In genomic region chr2:241733391-241734207, GRCh38 we compare ENCODE assay signal across 8 cellular contexts. TPM values are rescaled to one million over a fixed set of nuclear protein-coding genes. Genes with fewer than 3 reads are reported as not detected.
A peak's percentile ranks its signal among the peaks of the same experiment; 100 is the strongest.
DNase-seq lines count a peak whose midpoint lies in the region; TF ChIP-seq lines count a peak whose summit lies in the region.

No MANE protein-coding gene starts in this region.

- H3K27me3 ChIP-seq in SJCRH30 (no peaks in the 10 kb centered on the region), rectal smooth muscle tissue (ENCODE audit: control insufficient read depth, insufficient read depth, low read length) (no peaks in the 10 kb centered on the region)

- no peak overlapping the region for H3K9ac ChIP-seq in rectal smooth muscle tissue (ENCODE audit: low read length)

- H3K4me3 ChIP-seq in GM08714 (ENCODE audit: low read length) (peak overlapping the region; percentile 31; the same call in 1 of the 2 replicates), SJCRH30 (peak overlapping the region; percentile 93), fibroblast of the aortic adventitia (ENCODE audit: low read depth, low read length) (peak overlapping the region; percentile 64), rectal smooth muscle tissue (ENCODE audit: low read length) (peak overlapping the region; percentile 67)

- H3K36me3 ChIP-seq in SJCRH30, result no peaks in the 10 kb centered on the region
- H3K36me3 ChIP-seq in rectal smooth muscle tissue (ENCODE audit: control insufficient read depth, insufficient read depth, low read length), result no peaks in the 10 kb centered on the region

- no peaks in the 10 kb centered on the region for H3K4me1 ChIP-seq in SJCRH30
- H3K4me1 ChIP-seq in rectal smooth muscle tissue (ENCODE audit: control insufficient read depth, insufficient read depth, low read length), result no peaks in the 10 kb centered on the region

- H3K9me3 ChIP-seq in SJCRH30 (replicated peaks), result no peaks in the 10 kb centered on the region

- H3K27ac ChIP-seq in SJCRH30 (no peak overlapping the region), rectal smooth muscle tissue (ENCODE audit: low read depth, low read length) (no peak overlapping the region)

- no peak for TF ChIP-seq CTCF in fibroblast of the aortic adventitia (IDR thresholded peaks at IDR 0.05; ENCODE audit: insufficient read depth, low read length)

- no peak for DNase-seq in SJCRH30
- DNase-seq in fibroblast of the aortic adventitia (ENCODE audit: low read depth), result no peak
- no peak for DNase-seq in NOMO-1 (lab: John Stamatoyannopoulos, UW; ENCODE audit: unreplicated experiment in 2 of 2)
- DNase-seq in NCI-H1417 (lab: John Stamatoyannopoulos, UW), result no peak
- no peak for DNase-seq in germinal center (ENCODE audit: low spot score)
- DNase-seq in globus pallidus (ENCODE audit: low spot score), result no peak

RNA-seq across cellular contexts. Expression of gene D2HGDH, which starts 0.8 kb away (rescaled TPM):
- total RNA-seq in SJCRH30 (2014; rRNA removed; shearing (Covaris generic)), result 4.3 and 5.1 TPM in 2 replicates
- total RNA-seq in fibroblast of the aortic adventitia (ENCODE audit: low replicate concordance), result 9.3 and 44.1 TPM in 2 replicates

RNA-seq across cellular contexts. Expression of gene ING5, which starts 31.8 kb away (rescaled TPM):
- total RNA-seq in SJCRH30 (2014; rRNA removed; shearing (Covaris generic)), result 48.8 and 53.2 TPM in 2 replicates
- total RNA-seq in fibroblast of the aortic adventitia (ENCODE audit: low replicate concordance), result 14.6 and 29.2 TPM in 2 replicates

RNA-seq across cellular contexts. Expression of gene GAL3ST2, which starts 43.0 kb away (rescaled TPM):
- total RNA-seq in SJCRH30 (2014; rRNA removed; shearing (Covaris generic)), result not detected in 2 replicates
- total RNA-seq in fibroblast of the aortic adventitia (ENCODE audit: low replicate concordance), result 0.25 TPM in 1 of 2 replicates, not detected in the other

RNA-seq across cellular contexts. Expression of gene DTYMK, which starts 47.0 kb away (rescaled TPM):
- total RNA-seq in SJCRH30 (2014; rRNA removed; shearing (Covaris generic)), result 113 and 121 TPM in 2 replicates
- total RNA-seq in fibroblast of the aortic adventitia (ENCODE audit: low replicate concordance), result 12.8 and 41.8 TPM in 2 replicates

Comparison
In these comparisons a context has a peak if more than half of its experiments do, and no peak if none do; other contexts are left out.
1. H3K4me3 ChIP-seq: peak in every context shown above with its lines; median percentile 93 in SJCRH30; 67 in rectal smooth muscle tissue; 64 in fibroblast of the aortic adventitia; 31 in GM08714.